In genomic region chr6:166998256-166999144, GRCh38 we compare ENCODE assay signal across 8 cellular contexts. TPM values are rescaled to one million over a fixed set of nuclear protein-coding genes. Genes with fewer than 3 reads are reported as not detected.
DNase-seq lines count a peak whose midpoint lies in the region; ATAC-seq and TF ChIP-seq lines count a peak whose summit lies in the region.

No MANE protein-coding gene starts in this region.

- H3K36me3 ChIP-seq in lower lobe of right lung (no peaks in the 10 kb centered on the region), thoracic aorta (no peaks in the 10 kb centered on the region)

- peak; percentile 10 for ATAC-seq in HG02970 (IDR thresholded peaks at IDR 0.05; ENCODE audit: low FRiP score, unreplicated experiment)
- peak; percentile 16 to 25 for ATAC-seq in lower lobe of right lung
- no peak for ATAC-seq in thoracic aorta (ENCODE audit: insufficient number of reproducible peaks, low FRiP score, low read depth)

- in situ Hi-C loops in SK-MEL-5 (cut with HindIII; ENCODE audit: low pct_unique_long_range_greater_than_20kb, low sequenced_read_pairs): no loop called here

- H3K9me3 ChIP-seq in lower lobe of right lung (no peaks in the 10 kb centered on the region), thoracic aorta (no peaks in the 10 kb centered on the region)

- H3K4me1 ChIP-seq in lower lobe of right lung (peaks cover 23% of the 10 kb centered on the region), thoracic aorta (ENCODE audit: control insufficient read depth in 1 of 2, low read depth in 2 of 2) (peaks cover 0 to 18% of the 10 kb centered on the region in 2 donors)

- peak; percentile 72 for DNase-seq in activated effector memory CD4-positive, alpha-beta T cell treated with anti-CD3 and anti-CD28 coated beads, Interleukin-2, amount 50 U/mL, for 16 hours
- no peak for DNase-seq in activated effector memory CD4-positive, alpha-beta T cell treated with Interleukin-2 at 50 U/mL for 16 hours
- DNase-seq in SK-MEL-5 (ENCODE audit: low read depth, low spot score) (peak; percentile 2), chondrocyte (ENCODE audit: low spot score) (peak; percentile 97), lower lobe of right lung (peak; percentile 59), thoracic aorta (ENCODE audit: low spot score) (no peak), NCI-H1417 treated with DMSO at 0.1 percent for 48 hours (lab: John Stamatoyannopoulos, UW) (no peak)

- H3K27ac ChIP-seq in lower lobe of right lung (peak overlapping the region; percentile 80), thoracic aorta (no peak overlapping the region)

- H3K9me3 Mint-ChIP-seq in chondrocyte (ENCODE audit: low read depth): no peaks in the 10 kb centered on the region

- H3K4me3 ChIP-seq in lower lobe of right lung (peak overlapping the region; percentile 99), thoracic aorta (peak overlapping the region; percentile 96)

- no peak for TF ChIP-seq CTCF in chondrocyte (IDR thresholded peaks at IDR 0.05)
- no peak for TF ChIP-seq CTCF in lower lobe of right lung (IDR thresholded peaks at IDR 0.05)
- no peak for TF ChIP-seq CTCF in thoracic aorta (IDR thresholded peaks at IDR 0.05)

- intact Hi-C loops in lower lobe of right lung (cut with DNase I): no loop called here

- H3K27me3 ChIP-seq in lower lobe of right lung (ENCODE audit: low read depth): no peaks in the 10 kb centered on the region
- H3K27me3 ChIP-seq in thoracic aorta (replicated peaks; ENCODE audit: insufficient read depth): no peaks in the 10 kb centered on the region

- H3K27me3 Mint-ChIP-seq in chondrocyte (ENCODE audit: low read depth): no peaks in the 10 kb centered on the region

- no peaks in the 10 kb centered on the region for H3K36me3 Mint-ChIP-seq in chondrocyte (ENCODE audit: low read depth)

- H3K4me1 Mint-ChIP-seq in chondrocyte (ENCODE audit: low read depth): peaks cover 24% of the 10 kb centered on the region

- H3K27ac Mint-ChIP-seq in chondrocyte (ENCODE audit: unreplicated experiment): peak overlapping the region; percentile 89

- peak overlapping the region; percentile 83 for H3K4me3 Mint-ChIP-seq in chondrocyte (ENCODE audit: unreplicated experiment)

RNA-seq across cellular contexts. Expression of gene CEP43, which starts 0.7 kb away (rescaled TPM):
- 11.1 and 13.2 TPM in 2 replicates for total RNA-seq in SK-MEL-5 (2014; rRNA removed; shearing (Covaris generic))
- 6.2 and 8.5 TPM in 2 replicates for polyA plus RNA-seq in SK-MEL-5 (2015; cell fraction: cytosol; rRNA removed)
- 42.2 and 66.1 TPM in 2 replicates for polyA plus RNA-seq in SK-MEL-5 (2015; cell fraction: nucleus; rRNA removed)
- total RNA-seq in chondrocyte (11.7 to 15.4 TPM (median 11.7 TPM) in 3 replicates), lower lobe of right lung (13.3 TPM), thoracic aorta (1 to 10 TPM; 7.7 to 8.5 TPM)

RNA-seq across cellular contexts. Expression of gene RNASET2, which starts 42.1 kb away (rescaled TPM):
- 38.6 and 42.2 TPM in 2 replicates for total RNA-seq in SK-MEL-5 (2014; rRNA removed; shearing (Covaris generic))
- polyA plus RNA-seq in SK-MEL-5 (2015; cell fraction: cytosol; rRNA removed): 45.4 and 48.4 TPM in 2 replicates
- 19.3 and 37.7 TPM in 2 replicates for polyA plus RNA-seq in SK-MEL-5 (2015; cell fraction: nucleus; rRNA removed)
- total RNA-seq in chondrocyte (27.0 to 29.4 TPM (median 27.1 TPM) in 3 replicates), lower lobe of right lung (103 TPM), thoracic aorta (10 to 100 TPM; 73.9 to 82.7 TPM)

Comparison
In these comparisons a context has a peak if more than half of its experiments do, and no peak if none do; other contexts are left out.
1. DNase-seq: peak in activated effector memory CD4-positive, alpha-beta T cell treated with anti-CD3 and anti-CD28 coated beads, Interleukin-2, amount 50 U/mL, for 16 hours (single experiment), SK-MEL-5 (single experiment), chondrocyte (single experiment) and lower lobe of right lung (single experiment); none in activated effector memory CD4-positive, alpha-beta T cell treated with Interleukin-2 at 50 U/mL for 16 hours (single experiment), thoracic aorta (single experiment) and NCI-H1417 treated with DMSO at 0.1 percent for 48 hours (single experiment).